Comparison of ENCODE assay signal across 13 cellular contexts in genomic region chr17:82862758-82863645, GRCh38. TPM values are rescaled to one million over a fixed set of nuclear protein-coding genes. Genes with fewer than 3 reads are reported as not detected.
DNase-seq lines count a peak whose midpoint lies in the region; ATAC-seq and TF ChIP-seq lines count a peak whose summit lies in the region.
"Had no signal": no experiment of that assay in that cellular context is flagged by ENCODE, and none has a peak within 500 bp of the region (broad histone marks: within the 10 kb centered on the region; RNA-seq: fewer than 3 reads in every experiment).

No MANE protein-coding gene starts in this region.

- TF ChIP-seq CTCF in GM23338 (conservative IDR thresholded peaks at IDR 0.05; ENCODE audit: low read depth in 2 of 2) (no peak), mesothelial cell of epicardium (IDR thresholded peaks at IDR 0.05; ENCODE audit: unreplicated experiment) (no peak)

- H3K27ac Mint-ChIP-seq in GM23338 (peak overlapping the region; percentile 66), mesothelial cell of epicardium (peak overlapping the region; percentile 82)
- H3K27ac Mint-ChIP-seq in activated naive CD4-positive, alpha-beta T cell treated with anti-CD3 and anti-CD28 coated beads, Interleukin-2, amount 50 U/mL, for 72 hours: peak overlapping the region; percentile 22 to 96

- peaks cover 11% of the 10 kb centered on the region for H3K27me3 Mint-ChIP-seq in GM23338 (ENCODE audit: insufficient read depth, low read depth, poor library complexity)
- H3K27me3 Mint-ChIP-seq in mesothelial cell of epicardium (ENCODE audit: low read depth): no peaks in the 10 kb centered on the region

- DNase-seq in A172 (ENCODE audit: low spot score) (peak; percentile 11), GM23338 (ENCODE audit: low spot score) (no peak), mesothelial cell of epicardium (ENCODE audit: low spot score in 2 of 2, unreplicated experiment in 2 of 2) (no peak), erythroblast (lab: John Stamatoyannopoulos, UW) (no peak), GF-D8 (lab: John Stamatoyannopoulos, UW) (no peak), ecto neural progenitor cell (ENCODE audit: low spot score) (no peak)
- no peak for DNase-seq in activated naive CD4-positive, alpha-beta T cell treated with anti-CD3 and anti-CD28 coated beads, Interleukin-2, amount 50 U/mL, for 72 hours (ENCODE audit: low spot score in 2 of 2)
- DNase-seq in stimulated activated naive CD4-positive, alpha-beta T cell (lab: John Stamatoyannopoulos, UW): no peak
- DNase-seq: Calu3, cerebellar nuclear complex, NCI-H1436, tibial artery had no signal

- H3K27me3 ChIP-seq in GM23338 (ENCODE audit: insufficient read depth): no peaks in the 10 kb centered on the region
- H3K27me3 ChIP-seq: tibial artery had no signal

- no peak overlapping the region for H3K4me2 ChIP-seq in GM23338

- H2AFZ ChIP-seq in GM23338: no peak overlapping the region

- H3K4me3 Mint-ChIP-seq in GM23338 (no peak overlapping the region), mesothelial cell of epicardium (peak overlapping the region; percentile 5)

- no peak for ATAC-seq in GM23338
- no peak for ATAC-seq in activated naive CD4-positive, alpha-beta T cell treated with anti-CD3 and anti-CD28 coated beads, Interleukin-2, amount 50 U/mL, for 72 hours

- TF ChIP-seq POLR2A in erythroblast (IDR thresholded peaks at IDR 0.05; ENCODE audit: low read length): no peak

- no peaks in the 10 kb centered on the region for H3K36me3 ChIP-seq in GM23338 (ENCODE audit: insufficient read depth)

- peaks cover 56% of the 10 kb centered on the region for H3K79me2 ChIP-seq in GM23338 (replicated peaks; ENCODE audit: insufficient read depth)

- no peaks in the 10 kb centered on the region for H3F3A ChIP-seq in GM23338 (replicated peaks; ENCODE audit: low read depth)

- H3K4me1 Mint-ChIP-seq in GM23338: peaks cover 38% of the 10 kb centered on the region
- peaks cover 86% of the 10 kb centered on the region for H3K4me1 Mint-ChIP-seq in mesothelial cell of epicardium

- no peak overlapping the region for H3K27ac ChIP-seq in GM23338 (ENCODE audit: low read depth)
- H3K27ac ChIP-seq: tibial artery had no signal

- H4K20me1 ChIP-seq in GM23338 (replicated peaks; ENCODE audit: insufficient read depth): 0 out of 2 replicates have a peak, but pooled peaks cover 5% of the 10 kb centered on the region

- H3K36me3 Mint-ChIP-seq in GM23338 (ENCODE audit: low read depth) (no peaks in the 10 kb centered on the region), mesothelial cell of epicardium (no peaks in the 10 kb centered on the region)
- H3K36me3 Mint-ChIP-seq in activated naive CD4-positive, alpha-beta T cell treated with anti-CD3 and anti-CD28 coated beads, Interleukin-2, amount 50 U/mL, for 72 hours: peaks cover 0 to 14% of the 10 kb centered on the region in 2 donors

- no peaks in the 10 kb centered on the region for H3K4me1 ChIP-seq in GM23338 (ENCODE audit: insufficient read depth)

- H3K9me3 Mint-ChIP-seq in GM23338: no peaks in the 10 kb centered on the region
- H3K9me3 Mint-ChIP-seq in activated naive CD4-positive, alpha-beta T cell treated with anti-CD3 and anti-CD28 coated beads, Interleukin-2, amount 50 U/mL, for 72 hours: no peaks in the 10 kb centered on the region
- no peaks in the 10 kb centered on the region for H3K9me3 Mint-ChIP-seq in mesothelial cell of epicardium

- no peaks in the 10 kb centered on the region for H3K9me2 ChIP-seq in GM23338 (ENCODE audit: insufficient read depth)

- H3K4me3 ChIP-seq in GM23338: no peak overlapping the region
- H3K4me3 ChIP-seq: tibial artery had no signal

TF ChIP-seq in GM23338, 12 proteins besides CTCF, POLR2A, EP300 and RAD21 (continues in another document):
- TF ChIP-seq REST (IDR thresholded peaks at IDR 0.05; ENCODE audit: unreplicated experiment) (no peak), NANOG (IDR thresholded peaks at IDR 0.05; ENCODE audit: borderline replicate concordance) (no peak), ZNF331 (CRISPR knock-in tag; IDR thresholded peaks at IDR 0.05; ENCODE audit: low read depth) (no peak), JUNB (IDR thresholded peaks at IDR 0.05; ENCODE audit: unreplicated experiment) (no peak), ETS1 (IDR thresholded peaks at IDR 0.05) (no peak), STAT1 (IDR thresholded peaks at IDR 0.05; ENCODE audit: unreplicated experiment) (no peak), POLR2AphosphoS5 (IDR thresholded peaks at IDR 0.05; ENCODE audit: low read depth) (no peak), ZNF114 (CRISPR knock-in tag; IDR thresholded peaks at IDR 0.05) (no peak)

RNA-seq across cellular contexts. Expression of gene ZNF750, which starts 23.2 kb away (rescaled TPM):
- not detected in 2 replicates for total RNA-seq in A172 (2014; rRNA removed; shearing (Covaris generic))
- total RNA-seq in GM23338 (2014; rRNA removed; shearing (Covaris generic)): 0.17 TPM in 1 of 2 replicates, not detected in the other
- polyA plus RNA-seq in GM23338 (2016; fragmentation: Nextera tagmentation; extraction: Ambion mirVana): 0.13 and 0.19 TPM in 2 replicates
- total RNA-seq in activated naive CD4-positive, alpha-beta T cell treated with anti-CD3 and anti-CD28 coated beads, Interleukin-2, amount 50 U/mL, for 72 hours: not detected
- total RNA-seq in mesothelial cell of epicardium: 1.8 to 2.6 TPM (median 2.3 TPM) in 3 replicates
- total RNA-seq: Calu3, mucosa of gallbladder had no signal
